1 cellular context compared by ENCODE assay signal in the genomic region with DNA sequence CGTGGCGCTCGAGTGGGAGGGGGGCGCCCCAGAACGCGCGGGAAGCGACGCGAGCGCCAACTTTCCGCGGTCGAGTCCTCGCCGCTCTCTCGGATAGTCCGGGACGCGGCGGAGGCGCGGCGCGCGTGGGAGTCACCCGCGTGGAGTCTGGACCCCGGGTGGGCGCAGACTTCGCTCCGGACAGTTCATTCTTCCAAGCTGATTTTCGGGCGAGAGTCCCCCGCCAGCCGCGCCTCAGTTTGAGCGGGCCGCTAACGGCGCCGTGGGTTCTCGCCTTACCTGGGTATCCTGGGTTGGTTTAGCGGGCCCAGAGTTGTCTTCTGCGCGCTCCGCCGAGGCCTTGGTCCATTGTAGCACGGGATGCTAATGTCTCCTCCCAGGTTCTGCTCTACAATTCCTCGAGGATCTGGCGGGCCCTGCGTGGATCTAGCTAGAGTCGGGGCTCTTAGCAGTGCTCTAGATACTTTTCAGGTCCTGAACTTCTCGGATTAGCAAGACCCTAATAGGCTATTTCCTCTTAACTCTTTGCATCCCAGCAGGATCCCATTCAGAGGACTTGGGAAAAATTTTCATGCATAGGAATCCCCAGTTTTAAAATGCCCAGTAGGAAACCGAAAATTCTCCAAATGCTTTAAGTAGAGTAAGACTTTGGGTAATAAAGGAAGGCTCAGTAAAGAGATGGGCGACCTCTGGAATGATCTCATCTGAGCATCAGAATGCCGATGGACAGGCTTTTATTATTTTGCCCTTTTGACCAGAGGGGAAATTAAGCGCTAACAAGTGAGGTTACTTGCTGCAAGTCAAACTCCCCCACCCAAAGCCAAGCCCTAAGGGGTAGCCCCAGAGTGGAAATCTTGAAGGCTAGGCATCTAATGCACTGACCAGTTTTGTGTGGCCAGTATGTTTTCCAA.
TF ChIP-seq lines count a peak whose summit lies in the region.

No MANE protein-coding gene starts in this region.

TF ChIP-seq in WTC11, 78 proteins besides CTCF, POLR2A, EP300 and RAD21 (continued from another document and continues in another):
- TF ChIP-seq, protein P1, sequence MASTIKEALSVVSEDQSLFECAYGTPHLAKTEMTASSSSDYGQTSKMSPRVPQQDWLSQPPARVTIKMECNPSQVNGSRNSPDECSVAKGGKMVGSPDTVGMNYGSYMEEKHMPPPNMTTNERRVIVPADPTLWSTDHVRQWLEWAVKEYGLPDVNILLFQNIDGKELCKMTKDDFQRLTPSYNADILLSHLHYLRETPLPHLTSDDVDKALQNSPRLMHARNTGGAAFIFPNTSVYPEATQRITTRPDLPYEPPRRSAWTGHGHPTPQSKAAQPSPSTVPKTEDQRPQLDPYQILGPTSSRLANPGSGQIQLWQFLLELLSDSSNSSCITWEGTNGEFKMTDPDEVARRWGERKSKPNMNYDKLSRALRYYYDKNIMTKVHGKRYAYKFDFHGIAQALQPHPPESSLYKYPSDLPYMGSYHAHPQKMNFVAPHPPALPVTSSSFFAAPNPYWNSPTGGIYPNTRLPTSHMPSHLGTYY (CRISPR knock-in tag; IDR thresholded peaks at IDR 0.05): 0 out of 2 replicates have a peak, but pooled peaks have one; percentile 56
- TF ChIP-seq, protein P2, sequence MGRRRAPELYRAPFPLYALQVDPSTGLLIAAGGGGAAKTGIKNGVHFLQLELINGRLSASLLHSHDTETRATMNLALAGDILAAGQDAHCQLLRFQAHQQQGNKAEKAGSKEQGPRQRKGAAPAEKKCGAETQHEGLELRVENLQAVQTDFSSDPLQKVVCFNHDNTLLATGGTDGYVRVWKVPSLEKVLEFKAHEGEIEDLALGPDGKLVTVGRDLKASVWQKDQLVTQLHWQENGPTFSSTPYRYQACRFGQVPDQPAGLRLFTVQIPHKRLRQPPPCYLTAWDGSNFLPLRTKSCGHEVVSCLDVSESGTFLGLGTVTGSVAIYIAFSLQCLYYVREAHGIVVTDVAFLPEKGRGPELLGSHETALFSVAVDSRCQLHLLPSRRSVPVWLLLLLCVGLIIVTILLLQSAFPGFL (CRISPR knock-in tag; IDR thresholded peaks at IDR 0.05; ENCODE audit: borderline replicate concordance): no peak
- TF ChIP-seq, protein P3, sequence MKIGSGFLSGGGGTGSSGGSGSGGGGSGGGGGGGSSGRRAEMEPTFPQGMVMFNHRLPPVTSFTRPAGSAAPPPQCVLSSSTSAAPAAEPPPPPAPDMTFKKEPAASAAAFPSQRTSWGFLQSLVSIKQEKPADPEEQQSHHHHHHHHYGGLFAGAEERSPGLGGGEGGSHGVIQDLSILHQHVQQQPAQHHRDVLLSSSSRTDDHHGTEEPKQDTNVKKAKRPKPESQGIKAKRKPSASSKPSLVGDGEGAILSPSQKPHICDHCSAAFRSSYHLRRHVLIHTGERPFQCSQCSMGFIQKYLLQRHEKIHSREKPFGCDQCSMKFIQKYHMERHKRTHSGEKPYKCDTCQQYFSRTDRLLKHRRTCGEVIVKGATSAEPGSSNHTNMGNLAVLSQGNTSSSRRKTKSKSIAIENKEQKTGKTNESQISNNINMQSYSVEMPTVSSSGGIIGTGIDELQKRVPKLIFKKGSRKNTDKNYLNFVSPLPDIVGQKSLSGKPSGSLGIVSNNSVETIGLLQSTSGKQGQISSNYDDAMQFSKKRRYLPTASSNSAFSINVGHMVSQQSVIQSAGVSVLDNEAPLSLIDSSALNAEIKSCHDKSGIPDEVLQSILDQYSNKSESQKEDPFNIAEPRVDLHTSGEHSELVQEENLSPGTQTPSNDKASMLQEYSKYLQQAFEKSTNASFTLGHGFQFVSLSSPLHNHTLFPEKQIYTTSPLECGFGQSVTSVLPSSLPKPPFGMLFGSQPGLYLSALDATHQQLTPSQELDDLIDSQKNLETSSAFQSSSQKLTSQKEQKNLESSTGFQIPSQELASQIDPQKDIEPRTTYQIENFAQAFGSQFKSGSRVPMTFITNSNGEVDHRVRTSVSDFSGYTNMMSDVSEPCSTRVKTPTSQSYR (CRISPR knock-in tag; IDR thresholded peaks at IDR 0.05): no peak
- TF ChIP-seq MLX (CRISPR knock-in tag; IDR thresholded peaks at IDR 0.05): no peak
- TF ChIP-seq ARID4B (CRISPR knock-in tag; IDR thresholded peaks at IDR 0.05; ENCODE audit: borderline replicate concordance): no peak
- no peak for TF ChIP-seq OVOL2 (CRISPR knock-in tag; IDR thresholded peaks at IDR 0.05; ENCODE audit: borderline replicate concordance)
- TF ChIP-seq SOX15 (CRISPR knock-in tag; IDR thresholded peaks at IDR 0.05): no peak
- TF ChIP-seq JAZF1 (CRISPR knock-in tag; IDR thresholded peaks at IDR 0.05): no peak
- no peak for TF ChIP-seq HMGXB4 (CRISPR knock-in tag; IDR thresholded peaks at IDR 0.05)
- no peak for TF ChIP-seq ELF4 (CRISPR knock-in tag; IDR thresholded peaks at IDR 0.05; ENCODE audit: low read depth)
- TF ChIP-seq E2F1 (CRISPR knock-in tag; IDR thresholded peaks at IDR 0.05): no peak
- TF ChIP-seq ETV6 (CRISPR knock-in tag; IDR thresholded peaks at IDR 0.05): no peak
- TF ChIP-seq HMGA2 (CRISPR knock-in tag; IDR thresholded peaks at IDR 0.05): no peak
- TF ChIP-seq MYBL2 (CRISPR knock-in tag; IDR thresholded peaks at IDR 0.05): 0 out of 2 replicates have a peak, but pooled peaks have one; percentile 15
- no peak for TF ChIP-seq STAT6 (CRISPR knock-in tag; conservative IDR thresholded peaks at IDR 0.05; ENCODE audit: low read depth)
- TF ChIP-seq ZNF423 (CRISPR knock-in tag; IDR thresholded peaks at IDR 0.05): no peak
- TF ChIP-seq RELA (CRISPR knock-in tag; IDR thresholded peaks at IDR 0.05; ENCODE audit: borderline replicate concordance): no peak
- TF ChIP-seq ZSCAN18 (CRISPR knock-in tag; IDR thresholded peaks at IDR 0.05): no peak
- TF ChIP-seq PRRX2 (CRISPR knock-in tag; IDR thresholded peaks at IDR 0.05): no peak
- TF ChIP-seq, protein P4, sequence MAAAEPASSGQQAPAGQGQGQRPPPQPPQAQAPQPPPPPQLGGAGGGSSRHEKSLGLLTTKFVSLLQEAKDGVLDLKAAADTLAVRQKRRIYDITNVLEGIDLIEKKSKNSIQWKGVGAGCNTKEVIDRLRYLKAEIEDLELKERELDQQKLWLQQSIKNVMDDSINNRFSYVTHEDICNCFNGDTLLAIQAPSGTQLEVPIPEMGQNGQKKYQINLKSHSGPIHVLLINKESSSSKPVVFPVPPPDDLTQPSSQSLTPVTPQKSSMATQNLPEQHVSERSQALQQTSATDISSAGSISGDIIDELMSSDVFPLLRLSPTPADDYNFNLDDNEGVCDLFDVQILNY (CRISPR knock-in tag; IDR thresholded peaks at IDR 0.05): peak; percentile 13; the same call in 1 of the 2 replicates
- no peak for TF ChIP-seq IRF2 (CRISPR knock-in tag; IDR thresholded peaks at IDR 0.05; ENCODE audit: borderline replicate concordance, low read depth)
- no peak for TF ChIP-seq ZBTB21 (CRISPR knock-in tag; IDR thresholded peaks at IDR 0.05; ENCODE audit: borderline replicate concordance)
- TF ChIP-seq, protein P5, sequence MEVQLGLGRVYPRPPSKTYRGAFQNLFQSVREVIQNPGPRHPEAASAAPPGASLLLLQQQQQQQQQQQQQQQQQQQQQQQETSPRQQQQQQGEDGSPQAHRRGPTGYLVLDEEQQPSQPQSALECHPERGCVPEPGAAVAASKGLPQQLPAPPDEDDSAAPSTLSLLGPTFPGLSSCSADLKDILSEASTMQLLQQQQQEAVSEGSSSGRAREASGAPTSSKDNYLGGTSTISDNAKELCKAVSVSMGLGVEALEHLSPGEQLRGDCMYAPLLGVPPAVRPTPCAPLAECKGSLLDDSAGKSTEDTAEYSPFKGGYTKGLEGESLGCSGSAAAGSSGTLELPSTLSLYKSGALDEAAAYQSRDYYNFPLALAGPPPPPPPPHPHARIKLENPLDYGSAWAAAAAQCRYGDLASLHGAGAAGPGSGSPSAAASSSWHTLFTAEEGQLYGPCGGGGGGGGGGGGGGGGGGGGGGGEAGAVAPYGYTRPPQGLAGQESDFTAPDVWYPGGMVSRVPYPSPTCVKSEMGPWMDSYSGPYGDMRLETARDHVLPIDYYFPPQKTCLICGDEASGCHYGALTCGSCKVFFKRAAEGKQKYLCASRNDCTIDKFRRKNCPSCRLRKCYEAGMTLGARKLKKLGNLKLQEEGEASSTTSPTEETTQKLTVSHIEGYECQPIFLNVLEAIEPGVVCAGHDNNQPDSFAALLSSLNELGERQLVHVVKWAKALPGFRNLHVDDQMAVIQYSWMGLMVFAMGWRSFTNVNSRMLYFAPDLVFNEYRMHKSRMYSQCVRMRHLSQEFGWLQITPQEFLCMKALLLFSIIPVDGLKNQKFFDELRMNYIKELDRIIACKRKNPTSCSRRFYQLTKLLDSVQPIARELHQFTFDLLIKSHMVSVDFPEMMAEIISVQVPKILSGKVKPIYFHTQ (CRISPR knock-in tag; IDR thresholded peaks at IDR 0.05): no peak
- TF ChIP-seq ZNF317 (CRISPR knock-in tag; IDR thresholded peaks at IDR 0.05; ENCODE audit: borderline replicate concordance, low read depth): no peak
